In the genomic region with DNA sequence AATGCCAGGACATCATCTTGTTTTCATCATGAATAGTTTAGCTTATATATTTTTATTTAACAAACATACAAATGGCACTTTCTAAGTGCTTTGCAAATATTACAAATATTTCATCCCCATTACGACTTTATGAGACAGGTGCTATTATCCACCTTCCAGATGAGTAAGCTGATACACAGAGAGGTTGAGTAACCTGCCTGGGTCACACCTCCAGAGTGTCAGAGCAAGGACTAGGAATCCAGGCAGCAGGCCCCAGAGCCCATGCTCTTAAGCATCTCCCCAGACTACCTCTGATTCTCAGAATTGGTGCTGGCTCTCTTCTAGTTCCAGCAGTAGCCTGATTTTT, we compare ENCODE assay signal across 10 cellular contexts. TPM values are rescaled to one million over a fixed set of nuclear protein-coding genes. Genes with fewer than 3 reads are reported as not detected.
A peak's percentile ranks its signal among the peaks of the same experiment; 100 is the strongest.
DNase-seq lines count a peak whose midpoint lies in the region; ATAC-seq and TF ChIP-seq lines count a peak whose summit lies in the region.
"Had no signal": no experiment of that assay in that cellular context is flagged by ENCODE, and none has a peak within 500 bp of the region (broad histone marks: within the 10 kb centered on the region; RNA-seq: fewer than 3 reads in every experiment).

No MANE protein-coding gene starts in this region.

- DNase-seq in NCI-H2029 (lab: John Stamatoyannopoulos, UW), result peak; percentile 68
- no peak for DNase-seq in colonic mucosa
- DNase-seq in omental fat pad (ENCODE audit: low spot score), result no peak
- no peak for DNase-seq in NCI-H345 treated with DMSO at 0.1 percent for 48 hours (lab: John Stamatoyannopoulos, UW; ENCODE audit: unreplicated experiment)
- DNase-seq in NCI-H1048 (lab: John Stamatoyannopoulos, UW), result no peak
- no peak for DNase-seq in T-helper 2 cell treated with Interferon-gamma antibody and Interleukin-4, amounts not matched to agents 5 μg/mL and 100 μg/mL, for 36 hours (ENCODE audit: low spot score)
- DNase-seq: testis had no signal

- H3K27ac Mint-ChIP-seq in T-helper 2 cell treated with Interferon-gamma antibody and Interleukin-4, amounts not matched to agents 5 μg/mL and 100 μg/mL, for 36 hours, result no peak overlapping the region
- H3K27ac Mint-ChIP-seq: memory B cell had no signal

- no peaks in the 10 kb centered on the region for H3K36me3 ChIP-seq in colonic mucosa

- H3K36me3 Mint-ChIP-seq in T-helper 2 cell treated with Interferon-gamma antibody and Interleukin-4, amounts not matched to agents 5 μg/mL and 100 μg/mL, for 36 hours (ENCODE audit: low read depth), result no peaks in the 10 kb centered on the region
- H3K36me3 Mint-ChIP-seq: memory B cell had no signal

- intact Hi-C loops in colonic mucosa (cut with DNase I), result no loop called here

- H3K27ac ChIP-seq in C4-2B (peak overlapping the region; percentile 42), colonic mucosa (peak overlapping the region; percentile 51)
- H3K27ac ChIP-seq: testis had no signal

- TF ChIP-seq CTCF in C4-2B (conservative IDR thresholded peaks at IDR 0.05) (no peak), colonic mucosa (IDR thresholded peaks at IDR 0.05) (no peak), omental fat pad (IDR thresholded peaks at IDR 0.05) (no peak)

- no peaks in the 10 kb centered on the region for H3K4me1 Mint-ChIP-seq in T-helper 2 cell treated with Interferon-gamma antibody and Interleukin-4, amounts not matched to agents 5 μg/mL and 100 μg/mL, for 36 hours (ENCODE audit: low read depth)
- H3K4me1 Mint-ChIP-seq: memory B cell had no signal

- H3K27me3 ChIP-seq in colonic mucosa, result no peaks in the 10 kb centered on the region
- H3K27me3 ChIP-seq: testis had no signal

- H3K4me3 ChIP-seq in colonic mucosa, result no peak overlapping the region
- H3K4me3 ChIP-seq: testis had no signal

- H3K27me3 Mint-ChIP-seq in T-helper 2 cell treated with Interferon-gamma antibody and Interleukin-4, amounts not matched to agents 5 μg/mL and 100 μg/mL, for 36 hours (ENCODE audit: low read depth), result no peaks in the 10 kb centered on the region

- ATAC-seq in omental fat pad (ENCODE audit: low FRiP score) (peak; percentile 57), GM18868 (IDR thresholded peaks at IDR 0.05; ENCODE audit: unreplicated experiment) (no peak)

- H3K4me1 ChIP-seq in colonic mucosa, result peaks cover 11% of the 10 kb centered on the region

- no peaks in the 10 kb centered on the region for H3K9me3 ChIP-seq in colonic mucosa
- H3K9me3 ChIP-seq: testis had no signal

- no peaks in the 10 kb centered on the region for H3K9me3 Mint-ChIP-seq in T-helper 2 cell treated with Interferon-gamma antibody and Interleukin-4, amounts not matched to agents 5 μg/mL and 100 μg/mL, for 36 hours
- H3K9me3 Mint-ChIP-seq: memory B cell had no signal

- H3K4me3 Mint-ChIP-seq in T-helper 2 cell treated with Interferon-gamma antibody and Interleukin-4, amounts not matched to agents 5 μg/mL and 100 μg/mL, for 36 hours, result no peak overlapping the region
- H3K4me3 Mint-ChIP-seq: memory B cell had no signal

- peak overlapping the region in 1 of 2 donors; percentile 14 for H3K9ac ChIP-seq in colonic mucosa (ENCODE audit: low read depth in 2 of 2, low read length in 2 of 2)

RNA-seq across cellular contexts. Expression of a gene that starts 40.0 kb away (rescaled TPM):
- total RNA-seq in colonic mucosa (100 to 1,000 TPM in 1 of 2 donors, 10 to 100 TPM in 1; 71.9 to 150 TPM), omental fat pad (1 to 10 TPM; 3.5 to 5.5 (median 4.7) TPM)

Comparison
In these comparisons a context has a peak if more than half of its experiments do, and no peak if none do; other contexts are left out.
1. RNA of a gene that starts 40.0 kb away (total RNA-seq): 71.9 to 150 TPM in colonic mucosa; 3.5 to 5.5 TPM in omental fat pad; every median in the first group is over 10 times any median in the second.